In the genomic region with DNA sequence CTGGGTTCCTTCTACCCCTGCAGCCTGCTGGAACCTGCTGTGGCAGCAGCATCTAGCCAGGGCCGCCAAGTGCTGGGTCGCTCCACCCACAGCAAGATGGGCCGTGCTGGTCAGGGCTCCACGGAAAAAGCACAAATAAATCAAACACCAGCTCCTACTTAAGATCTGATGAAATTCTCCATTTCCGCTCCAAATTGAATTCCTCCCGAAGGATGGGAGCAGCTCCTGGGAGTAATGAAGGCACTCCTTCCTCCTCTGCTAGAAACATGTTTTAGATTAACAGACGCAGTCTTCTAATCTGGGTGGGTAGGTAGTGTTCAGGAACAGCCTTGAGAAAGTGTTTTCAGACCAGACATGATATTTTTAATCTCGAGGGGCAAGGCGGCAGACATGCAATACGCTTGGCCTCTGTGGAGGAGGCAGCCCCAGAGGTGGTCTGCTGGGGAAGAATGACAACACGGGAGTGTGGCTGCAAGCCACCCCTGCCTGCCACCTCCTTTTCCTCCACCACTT, we compare ENCODE assay signal across 8 cellular contexts.
A peak's percentile ranks its signal among the peaks of the same experiment; 100 is the strongest.
DNase-seq lines count a peak whose midpoint lies in the region; ATAC-seq and TF ChIP-seq lines count a peak whose summit lies in the region.

No MANE protein-coding gene starts in this region.

- H3K4me3 ChIP-seq in AG09309 (ENCODE audit: control insufficient read depth, low read depth, low read length): peak overlapping the region; percentile 10
- no peak overlapping the region for H3K4me3 ChIP-seq in fibroblast of villous mesenchyme (ENCODE audit: low read depth, low read length)

- TF ChIP-seq CTCF in AG09309 (IDR thresholded peaks at IDR 0.05; ENCODE audit: control insufficient read depth, insufficient read depth, low read depth, low read length, missing control alignments) (no peak), fibroblast of villous mesenchyme (IDR thresholded peaks at IDR 0.05; ENCODE audit: insufficient read depth, low read depth, low read length) (no peak)

- ATAC-seq in GM21529 (IDR thresholded peaks at IDR 0.05; ENCODE audit: unreplicated experiment) (no peak), HG02642 (IDR thresholded peaks at IDR 0.05; ENCODE audit: poor library complexity, unreplicated experiment) (no peak)

- DNase-seq in AG09309 (ENCODE audit: low read depth): no peak
- DNase-seq in SK-N-DZ (ENCODE audit: low spot score): peak; percentile 95
- DNase-seq in fibroblast of villous mesenchyme (ENCODE audit: low read depth): peak; percentile 89
- DNase-seq in posterior vena cava (ENCODE audit: low spot score): peak; percentile 92
- no peak for DNase-seq in RPMI8226
- DNase-seq in NCI-H187 (lab: John Stamatoyannopoulos, UW): no peak

- intact Hi-C loops in posterior vena cava (cut with DNase I): loop anchor here in 1 of 2 donors (2.0 to 5.0 kb wide), 2 partner anchors 18 to 1238 kb away; no protein-coding TSS in a partner anchor

Comparison
In these comparisons a context has a peak if more than half of its experiments do, and no peak if none do; other contexts are left out.
1. DNase-seq: peak in SK-N-DZ (single experiment), fibroblast of villous mesenchyme (single experiment) and posterior vena cava (single experiment); none in AG09309 (single experiment), RPMI8226 (single experiment) and NCI-H187 (0 of 2).